Comparison of ENCODE assay signal across 19 cellular contexts in the genomic region with DNA sequence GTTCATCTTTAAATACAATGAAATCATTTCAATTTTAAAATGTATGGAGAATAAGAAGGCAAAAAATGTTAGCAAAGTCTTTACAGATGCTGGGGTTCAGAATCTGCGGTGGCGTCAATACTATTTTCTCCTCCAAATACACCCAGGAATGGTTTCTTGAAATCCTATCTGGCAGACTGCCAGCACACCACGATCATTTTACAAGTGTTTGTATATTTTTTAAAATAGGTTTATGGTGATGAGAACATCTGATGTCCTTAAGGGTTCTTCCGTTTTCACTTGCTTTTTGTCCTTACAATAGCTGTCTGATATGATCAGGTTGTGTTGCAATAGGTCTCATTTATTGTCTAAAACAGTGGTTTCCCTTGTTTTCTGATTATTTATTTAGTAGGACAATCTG.
"Had no signal": no experiment of that assay in that cellular context is flagged by ENCODE, and none has a peak within 500 bp of the region (broad histone marks: within the 10 kb centered on the region; RNA-seq: fewer than 3 reads in every experiment).

No MANE protein-coding gene starts in this region.

- DNase-seq: KBM-7, MM.1S, NCI-H1092 treated with DMSO at 0.1 percent for 48 hours, NCI-H1436, NCI-H187, NCI-H2029, NCI-H2081 treated with DMSO at 0.1 percent for 48 hours, NCI-H2227 treated with DMSO at 0.1 percent for 48 hours, NCI-H446 treated with DMSO at 0.1 percent for 48 hours, NCI-H510A treated with DMSO at 0.1 percent for 48 hours, NCI-H526, NCI-H82, Right ventricle myocardium superior, RPMI8226, SIG-M5, SW 1271, T-cell had no signal

- H3K4me3 ChIP-seq: SJSA1, SK-N-MC had no signal

- H3K9me3 ChIP-seq: SJSA1 had no signal

- H3K27me3 ChIP-seq: SJSA1 had no signal

- H3K36me3 ChIP-seq: SJSA1 had no signal

- ATAC-seq: T-cell had no signal

- H3K4me1 ChIP-seq: SJSA1 had no signal

- H3K27ac ChIP-seq: SJSA1, SK-N-MC had no signal
